23 cellular contexts compared by ENCODE assay signal in genomic region chr2:9997936-9998335, GRCh38.
"Had no signal": no experiment of that assay in that cellular context is flagged by ENCODE, and none has a peak within 500 bp of the region (broad histone marks: within the 10 kb centered on the region; RNA-seq: fewer than 3 reads in every experiment).

No MANE protein-coding gene starts in this region.

- H3K4me1 Mint-ChIP-seq: IgD-negative memory B cell had no signal

- ATAC-seq: K562 had no signal

- H3K36me3 ChIP-seq: SJSA1 had no signal

- H3K4me3 Mint-ChIP-seq: IgD-negative memory B cell had no signal

- H3K27me3 ChIP-seq: SJSA1 had no signal

- H3K27ac Mint-ChIP-seq: IgD-negative memory B cell had no signal

- H3K9ac ChIP-seq: KMS-11 had no signal

- H3K27me3 Mint-ChIP-seq: IgD-negative memory B cell had no signal

- H3K9me3 Mint-ChIP-seq: IgD-negative memory B cell had no signal

- H3K4me3 ChIP-seq: K562, SJSA1, SK-N-MC had no signal

- H3K4me2 ChIP-seq: KMS-11 had no signal

- DNase-seq: Kasumi-1, MM.1S, NCI-H1092 treated with DMSO at 0.1 percent for 48 hours, NCI-H1436, NCI-H187, NCI-H2029, NCI-H2081 treated with DMSO at 0.1 percent for 48 hours, NCI-H2171, NCI-H226, NCI-H446, NCI-H510A, NCI-H524 treated with DMSO at 0.1 percent for 48 hours, NCI-H69, NCI-H774, Right ventricle myocardium superior, RPMI8226, SIG-M5 had no signal

- H3K27ac ChIP-seq: HL-60, KMS-11, SJSA1, SK-N-MC had no signal

- H3K9me3 ChIP-seq: SJSA1 had no signal
